In the genomic region with DNA sequence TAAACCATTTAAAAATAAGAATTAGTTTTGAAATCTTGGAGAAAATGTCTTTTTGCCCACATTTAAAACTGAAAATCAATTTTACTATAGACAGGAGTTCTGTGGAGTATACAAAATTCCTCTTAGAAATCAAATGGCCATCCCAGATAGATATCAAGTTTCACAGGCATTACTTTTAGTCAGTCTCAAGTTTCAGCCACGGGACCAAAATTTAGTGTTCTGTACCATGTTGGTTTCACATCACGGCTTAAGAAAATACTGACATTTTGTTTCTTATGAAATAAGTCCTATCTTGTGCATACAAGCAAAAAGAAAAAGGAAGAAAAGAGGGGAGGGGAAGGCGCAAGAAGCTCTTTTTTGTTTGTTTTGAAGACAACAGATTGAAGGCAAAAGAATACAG, we compare ENCODE assay signal across 1 cellular context.
TF ChIP-seq lines count a peak whose summit lies in the region.

No MANE protein-coding gene starts in this region.

TF ChIP-seq in GM23338, 12 proteins besides CTCF, POLR2A, EP300 and RAD21 (continued from another document):
- TF ChIP-seq REST (IDR thresholded peaks at IDR 0.05; ENCODE audit: unreplicated experiment) = no peak
